ENCODE assay signal across 15 cellular contexts in genomic region chr2:189439342-189439741, GRCh38. TPM values are rescaled to one million over a fixed set of nuclear protein-coding genes. Genes with fewer than 3 reads are reported as not detected.
DNase-seq lines count a peak whose midpoint lies in the region; TF ChIP-seq lines count a peak whose summit lies in the region.
"Had no signal": no experiment of that assay in that cellular context is flagged by ENCODE, and none has a peak within 500 bp of the region (broad histone marks: within the 10 kb centered on the region; RNA-seq: fewer than 3 reads in every experiment).

No MANE protein-coding gene starts in this region.

- no peaks in the 10 kb centered on the region for H3K27me3 Mint-ChIP-seq in neural progenitor cell (ENCODE audit: insufficient read depth, low read depth)

- H3K9ac ChIP-seq in neural progenitor cell: no peak overlapping the region

- H3K27ac ChIP-seq in neural progenitor cell: no peak overlapping the region
- H3K27ac ChIP-seq: breast epithelium, epithelial cell of prostate, thoracic aorta had no signal

- H3K4me1 ChIP-seq in neural progenitor cell: peaks cover 9% of the 10 kb centered on the region
- H3K4me1 ChIP-seq: breast epithelium had no signal

- DNase-seq in DMS53 (lab: John Stamatoyannopoulos, UW): peak; percentile 51
- DNase-seq in DMS53 treated with DMSO at 0.1 percent for 48 hours (lab: John Stamatoyannopoulos, UW; ENCODE audit: unreplicated experiment): no peak
- peak; percentile 16 for DNase-seq in HT-29 (ENCODE audit: low spot score)
- peak; percentile 8 for DNase-seq in cerebellar cortex (ENCODE audit: low spot score)
- DNase-seq in neural progenitor cell (ENCODE audit: low spot score): peak; percentile 14
- no peak for DNase-seq in NCI-H1436 (lab: John Stamatoyannopoulos, UW)
- no peak for DNase-seq in iPS-NIHi7 (ENCODE audit: extremely low spot score)
- no peak for DNase-seq in activated gamma-delta T cell treated with Interleukin-2 at 50 U/mL for 16 hours
- DNase-seq: activated CD4-positive, alpha-beta T cell treated with anti-CD3 and anti-CD28 coated beads for 1 hour; EL; NCI-H1105 treated with DMSO at 0.1 percent for 48 hours; NCI-H526 treated with DMSO at 0.1 percent for 48 hours had no signal

- peak; percentile 38 for TF ChIP-seq CTCF in neural progenitor cell (IDR thresholded peaks at IDR 0.05)

- peak overlapping the region; percentile 47 for H3K4me3 Mint-ChIP-seq in neural progenitor cell

- peaks cover 7% of the 10 kb centered on the region for H3K4me1 Mint-ChIP-seq in neural progenitor cell

- H3K9me3 ChIP-seq in neural progenitor cell (ENCODE audit: low read depth): no peaks in the 10 kb centered on the region
- H3K9me3 ChIP-seq: breast epithelium, thoracic aorta had no signal

- H3K9me3 Mint-ChIP-seq in neural progenitor cell: peaks cover 2% of the 10 kb centered on the region

- H3F3A ChIP-seq in neural progenitor cell (ENCODE audit: low read depth): peaks cover 5% of the 10 kb centered on the region

- H4K20me1 ChIP-seq in neural progenitor cell (ENCODE audit: low read depth): no peaks in the 10 kb centered on the region

- no peaks in the 10 kb centered on the region for H3K36me3 ChIP-seq in neural progenitor cell
- H3K36me3 ChIP-seq: breast epithelium, thoracic aorta had no signal

- no peak overlapping the region for H2AFZ ChIP-seq in neural progenitor cell (replicated peaks)

- no peaks in the 10 kb centered on the region for H3K36me3 Mint-ChIP-seq in neural progenitor cell

- H3K4me2 ChIP-seq in neural progenitor cell: peak overlapping the region; percentile 92

- H3K79me2 ChIP-seq in neural progenitor cell (ENCODE audit: low read depth): peaks cover 31% of the 10 kb centered on the region

- H3K4me3 ChIP-seq in neural progenitor cell: no peak overlapping the region

- no peak overlapping the region for H3K27ac Mint-ChIP-seq in neural progenitor cell

- H3K27me3 ChIP-seq in neural progenitor cell: no peaks in the 10 kb centered on the region
- H3K27me3 ChIP-seq: breast epithelium had no signal

RNA-seq across cellular contexts. Expression of gene WDR75, which starts 1.9 kb away (rescaled TPM):
- 24.5 and 26.7 TPM in 2 replicates for total RNA-seq in HT-29 (2014; rRNA removed; shearing (Covaris generic))
- 85.3 and 121 TPM in 2 replicates for total RNA-seq in neural progenitor cell (ENCODE audit: low replicate concordance)

Comparison
In these comparisons a context has a peak if more than half of its experiments do, and no peak if none do; other contexts are left out.
1. DNase-seq: peak in DMS53 (single experiment), HT-29 (single experiment), cerebellar cortex (single experiment) and neural progenitor cell (single experiment); none in DMS53 treated with DMSO at 0.1 percent for 48 hours (single experiment), NCI-H1436 (single experiment), iPS-NIHi7 (single experiment) and activated gamma-delta T cell treated with Interleukin-2 at 50 U/mL for 16 hours (single experiment).